In the genomic region with DNA sequence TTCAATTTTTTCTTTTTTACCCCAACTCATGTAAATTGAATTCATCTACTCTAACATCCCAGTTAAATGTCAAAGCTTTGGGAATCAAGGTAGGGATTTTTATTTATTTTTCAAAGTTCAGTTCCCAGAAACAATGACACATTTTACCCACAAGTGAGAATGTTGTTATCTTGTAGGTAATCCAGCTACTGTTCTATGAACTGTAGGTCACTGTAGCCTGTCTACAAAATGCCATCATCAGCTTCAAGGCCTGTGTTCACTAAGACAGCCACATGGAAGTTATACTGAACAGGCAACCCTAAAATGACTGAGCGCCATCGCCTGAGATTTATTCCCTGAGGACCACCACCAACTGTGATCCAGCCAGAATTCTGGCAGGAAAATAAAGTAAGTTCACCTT, we compare ENCODE assay signal across 34 cellular contexts.
"Had no signal": no experiment of that assay in that cellular context is flagged by ENCODE, and none has a peak within 500 bp of the region (broad histone marks: within the 10 kb centered on the region; RNA-seq: fewer than 3 reads in every experiment).

No MANE protein-coding gene starts in this region.

- H3K4me3 ChIP-seq: MG63 had no signal

- DNase-seq: Karpas-422, Kasumi-1, MG63, MM.1S, MV-4-11, NCI-H1048, NCI-H1092, NCI-H1092 treated with DMSO at 0.1 percent for 48 hours, NCI-H1105, NCI-H1105 treated with DMSO at 0.1 percent for 48 hours, NCI-H1417, NCI-H1417 treated with DMSO at 0.1 percent for 48 hours, NCI-H1436, NCI-H1436 treated with DMSO at 0.1 percent for 48 hours, NCI-H146, NCI-H1694, NCI-H1694 treated with DMSO at 0.1 percent for 48 hours, NCI-H187, NCI-H187 treated with DMSO at 0.1 percent for 48 hours, NCI-H1930, NCI-H2029, NCI-H2029 treated with DMSO at 0.1 percent for 48 hours, NCI-H2081, NCI-H2081 treated with DMSO at 0.1 percent for 48 hours, NCI-H2107, NCI-H2171, NCI-H2171 treated with DMSO at 0.1 percent for 48 hours, NCI-H2227 treated with DMSO at 0.1 percent for 48 hours, NCI-H226, NCI-H345, NCI-H446, NCI-H446 treated with DMSO at 0.1 percent for 48 hours, NCI-H510A, NCI-H510A treated with DMSO at 0.1 percent for 48 hours had no signal

- H3K27me3 ChIP-seq: MG63 had no signal

- H3K36me3 ChIP-seq: MG63 had no signal

- H3K9me3 ChIP-seq: MG63 had no signal
